17 cellular contexts compared by ENCODE assay signal in genomic region chr14:103445783-103446182, GRCh38.
DNase-seq lines count a peak whose midpoint lies in the region; ATAC-seq and TF ChIP-seq lines count a peak whose summit lies in the region.
"Had no signal": no experiment of that assay in that cellular context is flagged by ENCODE, and none has a peak within 500 bp of the region (broad histone marks: within the 10 kb centered on the region; RNA-seq: fewer than 3 reads in every experiment).

No MANE protein-coding gene starts in this region.

- no peaks in the 10 kb centered on the region for H3K9me3 ChIP-seq in CD4-positive, alpha-beta T cell (ENCODE audit: control insufficient read depth, low read length)
- H3K9me3 ChIP-seq in Karpas-422 (ENCODE audit: low read length) (no peaks in the 10 kb centered on the region), Caco-2 (no peaks in the 10 kb centered on the region)
- H3K9me3 ChIP-seq: prostate gland had no signal

- H3K4me2 ChIP-seq in Karpas-422 (ENCODE audit: low read depth, low read length, poor library complexity, severe bottlenecking) = no peak overlapping the region

- H3K4me1 Mint-ChIP-seq in CD4-positive, alpha-beta T cell (ENCODE audit: low read depth) = peaks cover 70% of the 10 kb centered on the region
- H3K4me1 Mint-ChIP-seq in effector memory CD8-positive, alpha-beta T cell (ENCODE audit: low read depth in 2 of 2) = peaks cover 38 to 50% of the 10 kb centered on the region in 2 donors
- H3K4me1 Mint-ChIP-seq in nephron (peaks cover 34% of the 10 kb centered on the region), Caco-2 (ENCODE audit: low read depth, unreplicated experiment) (peaks cover 24% of the 10 kb centered on the region)

- H3K27ac ChIP-seq in CD4-positive, alpha-beta T cell (ENCODE audit: low read depth, low read length) = no peak overlapping the region
- 0 out of 2 replicates have a peak overlapping the region, but pooled peaks have one; percentile 10 for H3K27ac ChIP-seq in Karpas-422 (ENCODE audit: low read length)
- H3K27ac ChIP-seq: SK-N-MC had no signal

- H3K9me3 Mint-ChIP-seq in CD4-positive, alpha-beta T cell = no peaks in the 10 kb centered on the region
- no peaks in the 10 kb centered on the region for H3K9me3 Mint-ChIP-seq in effector memory CD8-positive, alpha-beta T cell
- H3K9me3 Mint-ChIP-seq in nephron = no peaks in the 10 kb centered on the region
- no peaks in the 10 kb centered on the region for H3K9me3 Mint-ChIP-seq in Caco-2 (ENCODE audit: unreplicated experiment)

- ATAC-seq in CD4-positive, alpha-beta T cell (ENCODE audit: poor library complexity) = no peak
- ATAC-seq in effector memory CD8-positive, alpha-beta T cell (replicated peaks) = no peak
- ATAC-seq in GM21381 (IDR thresholded peaks at IDR 0.05; ENCODE audit: unreplicated experiment) (no peak), HG03520 (IDR thresholded peaks at IDR 0.05; ENCODE audit: unreplicated experiment) (no peak)

- BruUV-seq in Caco-2 (replicated peaks; lab: Mats Ljungman, UMichigan) = no TSS peak

- no peaks in the 10 kb centered on the region for H3K9me2 ChIP-seq in Karpas-422 (replicated peaks; ENCODE audit: insufficient read depth, low read length)

- H3K27ac Mint-ChIP-seq in CD4-positive, alpha-beta T cell = peak overlapping the region; percentile 13
- peak overlapping the region; percentile 68 to 81 for H3K27ac Mint-ChIP-seq in effector memory CD8-positive, alpha-beta T cell
- H3K27ac Mint-ChIP-seq in nephron (peak overlapping the region; percentile 4 to 88 (median 65)), Caco-2 (ENCODE audit: unreplicated experiment) (no peak overlapping the region)

- peaks cover 30% of the 10 kb centered on the region for H3K36me3 Mint-ChIP-seq in CD4-positive, alpha-beta T cell (ENCODE audit: low read depth)
- H3K36me3 Mint-ChIP-seq in effector memory CD8-positive, alpha-beta T cell (ENCODE audit: insufficient read depth) = peaks cover 18% of the 10 kb centered on the region
- peaks cover 18% of the 10 kb centered on the region for H3K36me3 Mint-ChIP-seq in nephron (ENCODE audit: low read depth)
- H3K36me3 Mint-ChIP-seq in Caco-2 (ENCODE audit: insufficient read depth, unreplicated experiment) = peaks cover 23% of the 10 kb centered on the region

- H3K36me3 ChIP-seq in Karpas-422 (ENCODE audit: insufficient read depth, low read length) (no peaks in the 10 kb centered on the region), Caco-2 (ENCODE audit: control insufficient read depth, insufficient read depth, low read length) (no peaks in the 10 kb centered on the region)
- H3K36me3 ChIP-seq: prostate gland had no signal

- H3K4me3 ChIP-seq in Karpas-422 (ENCODE audit: low read length) (no peak overlapping the region), Caco-2 (ENCODE audit: low read depth, low read length) (no peak overlapping the region)
- H3K4me3 ChIP-seq: prostate gland, SK-N-MC had no signal

- H2AFZ ChIP-seq in Karpas-422 (ENCODE audit: low read length) = no peak overlapping the region

- H3K27me3 Mint-ChIP-seq in CD4-positive, alpha-beta T cell = no peaks in the 10 kb centered on the region
- H3K27me3 Mint-ChIP-seq in effector memory CD8-positive, alpha-beta T cell = no peaks in the 10 kb centered on the region
- H3K27me3 Mint-ChIP-seq in nephron (ENCODE audit: low read depth) (no peaks in the 10 kb centered on the region), Caco-2 (ENCODE audit: insufficient read depth, unreplicated experiment) (no peaks in the 10 kb centered on the region)

- DNase-seq in CD4-positive, alpha-beta T cell = no peak
- DNase-seq in Karpas-422 = no peak
- DNase-seq in effector memory CD8-positive, alpha-beta T cell = no peak
- DNase-seq in dedifferentiated amniotic fluid mesenchymal stem cell (ENCODE audit: extremely low spot score) = no peak
- DNase-seq in Caco-2 = no peak
- DNase-seq: activated CD4-positive, alpha-beta T cell treated with anti-CD3 and anti-CD28 coated beads, Interleukin-2, amount 50 U/mL, for 4 hours; amniotic stem cell; cortex of kidney; head of caudate nucleus; Kasumi-1; NCI-H1436; NCI-H446 had no signal

- CTCF ChIA-PET in CD4-positive, alpha-beta T cell (lab: Charles Lee) = interaction anchor here (1.2 kb wide), 1 partner anchor 55 kb away, joined by 3 read pairs; no protein-coding TSS in a partner anchor
- CTCF ChIA-PET in Caco-2 (lab: Charles Lee) = no interaction called here

- H4K20me1 ChIP-seq in Karpas-422 (ENCODE audit: insufficient read depth, low read depth, low read length) = no peaks in the 10 kb centered on the region

- H3K27me3 ChIP-seq in CD4-positive, alpha-beta T cell (ENCODE audit: control insufficient read depth, insufficient read depth, low read length) = no peaks in the 10 kb centered on the region
- H3K27me3 ChIP-seq in Karpas-422 (ENCODE audit: low read length) (no peaks in the 10 kb centered on the region), Caco-2 (replicated peaks; ENCODE audit: control insufficient read depth, insufficient read depth, low read length) (no peaks in the 10 kb centered on the region)

- no peak overlapping the region for H3K4me3 Mint-ChIP-seq in CD4-positive, alpha-beta T cell
- no peak overlapping the region for H3K4me3 Mint-ChIP-seq in effector memory CD8-positive, alpha-beta T cell
- no peak overlapping the region for H3K4me3 Mint-ChIP-seq in nephron
- no peak overlapping the region for H3K4me3 Mint-ChIP-seq in Caco-2 (ENCODE audit: unreplicated experiment)

- POLR2A ChIA-PET in CD4-positive, alpha-beta T cell (lab: Charles Lee) = no interaction called here
- POLR2A ChIA-PET in Caco-2 (lab: Charles Lee) = no interaction called here

- intact Hi-C loops in CD4-positive, alpha-beta T cell (cut with DNase I, micrococcal nuclease) = no loop called here
- intact Hi-C loops in Caco-2 (cut with micrococcal nuclease; ENCODE audit: unreplicated experiment) = no loop called here

- peaks cover 94% of the 10 kb centered on the region for H3K79me2 ChIP-seq in Karpas-422 (ENCODE audit: low read length)

- H3K4me1 ChIP-seq in Karpas-422 (ENCODE audit: low read length) (peaks cover 20% of the 10 kb centered on the region), Caco-2 (peaks cover 9% of the 10 kb centered on the region)
- H3K4me1 ChIP-seq: prostate gland had no signal

- TF ChIP-seq CTCF in CD4-positive, alpha-beta T cell (IDR thresholded peaks at IDR 0.05) = no peak
- no peak for TF ChIP-seq CTCF in nephron (IDR thresholded peaks at IDR 0.05; ENCODE audit: unreplicated experiment in 3 of 3)
- TF ChIP-seq CTCF in Caco-2 (IDR thresholded peaks at IDR 0.05; ENCODE audit: insufficient read depth in 1 of 2, low read depth in 1 of 2, low read length in 1 of 2, severe bottlenecking in 1 of 2, unreplicated experiment in 1 of 2) = no peak

- no peak overlapping the region for H3K9ac ChIP-seq in Karpas-422 (ENCODE audit: low read length)
